28 cellular contexts compared by ENCODE assay signal in genomic region chr21:39552856-39553255, GRCh38. TPM values are rescaled to one million over a fixed set of nuclear protein-coding genes. Genes with fewer than 3 reads are reported as not detected.
"Had no signal": no experiment of that assay in that cellular context is flagged by ENCODE, and none has a peak within 500 bp of the region (broad histone marks: within the 10 kb centered on the region; RNA-seq: fewer than 3 reads in every experiment).

No MANE protein-coding gene starts in this region.

- H3K27ac ChIP-seq: stomach, suprapubic skin, testis, thoracic aorta, thyroid gland, tibial artery, tibial nerve, transverse colon, upper lobe of left lung, upper lobe of right lung, uterus, vagina had no signal

- H3K27me3 Mint-ChIP-seq: stimulated activated memory B cell treated with anti-CD40 and anti-IgM and Interleukin-4, amounts not matched to agents 10 μg/mL and 1 μg/mL and 100 μg/mL, for 72 hours; type B pancreatic cell had no signal

- ATAC-seq: stimulated activated effector memory CD8-positive, alpha-beta T cell treated with anti-CD3 and anti-CD28 coated beads, Interleukin-12 subunit alpha, Interleukin-12 subunit beta, amount 100 ng/mL, for 72 hours; stimulated activated memory B cell treated with anti-CD40 and anti-IgM and Interleukin-4, amounts not matched to agents 10 μg/mL and 1 μg/mL and 100 μg/mL, for 72 hours; stimulated activated naive B cell treated with anti-CD40 and anti-IgM and Interleukin-4, amounts not matched to agents 10 μg/mL and 1 μg/mL and 100 μg/mL, for 72 hours; stimulated activated naive CD8-positive, alpha-beta T cell treated with anti-CD3 and anti-CD28 coated beads, Interleukin-15, amount 100 ng/mL, for 72 hours; stimulated activated naive CD8-positive, alpha-beta T cell treated with anti-CD3 and anti-CD28 coated beads, Interleukin-15, Interleukin-2, amounts not matched to agents 100 U/mL and 50 U/mL, for 24 hours; upper lobe of right lung had no signal

- H3K27ac Mint-ChIP-seq: stimulated activated effector memory CD8-positive, alpha-beta T cell treated with anti-CD3 and anti-CD28 coated beads, Interleukin-12 subunit alpha, Interleukin-12 subunit beta, amount 100 ng/mL, for 72 hours; stimulated activated memory B cell treated with anti-CD40 and anti-IgM and Interleukin-4, amounts not matched to agents 10 μg/mL and 1 μg/mL and 100 μg/mL, for 72 hours; stimulated activated naive B cell treated with anti-CD40 and anti-IgM and Interleukin-4, amounts not matched to agents 10 μg/mL and 1 μg/mL and 100 μg/mL, for 72 hours; stimulated activated naive CD8-positive, alpha-beta T cell treated with anti-CD3 and anti-CD28 coated beads, Interleukin-15, amount 100 ng/mL, for 72 hours; stimulated activated naive CD8-positive, alpha-beta T cell treated with anti-CD3 and anti-CD28 coated beads, Interleukin-15, Interleukin-2, amounts not matched to agents 100 ng/mL and 50 ng/mL, for 24 hours; type B pancreatic cell had no signal

- H3K4me1 Mint-ChIP-seq: stimulated activated effector memory CD8-positive, alpha-beta T cell treated with anti-CD3 and anti-CD28 coated beads, Interleukin-12 subunit alpha, Interleukin-12 subunit beta, amount 100 ng/mL, for 72 hours; stimulated activated memory B cell treated with anti-CD40 and anti-IgM and Interleukin-4, amounts not matched to agents 10 μg/mL and 1 μg/mL and 100 μg/mL, for 72 hours; stimulated activated naive B cell treated with anti-CD40 and anti-IgM and Interleukin-4, amounts not matched to agents 10 μg/mL and 1 μg/mL and 100 μg/mL, for 72 hours; stimulated activated naive CD8-positive, alpha-beta T cell treated with anti-CD3 and anti-CD28 coated beads, Interleukin-15, amount 100 ng/mL, for 72 hours had no signal

- DNase-seq: stimulated activated CD4-positive, alpha-beta T cell treated with anti-CD3 and anti-CD28 coated beads, Interleukin-2, amount 100 ng/mL, for 48 hours; stimulated activated CD4-positive, alpha-beta T cell treated with anti-CD3 and anti-CD28 coated beads, Interleukin-4, amount 100 ng/mL, for 1 hour; stimulated activated CD4-positive, alpha-beta T cell treated with anti-CD3 and anti-CD28 coated beads, Interleukin-4, amount 100 ng/mL, for 24 hours; stimulated activated CD4-positive, alpha-beta T cell treated with anti-CD3 and anti-CD28 coated beads, Interleukin-4, amount 100 ng/mL, for 4 hours; stimulated activated CD8-positive, alpha-beta memory T cell treated with anti-CD3 and anti-CD28 coated beads, Interleukin-4, amount 100 ng/mL, for 48 hours; stimulated activated naive B cell treated with anti-CD40 and anti-IgM and Interleukin-4, amounts not matched to agents 10 μg/mL and 1 μg/mL and 100 μg/mL, for 72 hours; stimulated activated naive CD4-positive, alpha-beta T cell; stimulated activated naive CD4-positive, alpha-beta T cell treated with Interleukin-2 at 50 U/mL for 16 hours; stimulated activated naive CD8-positive, alpha-beta T cell treated with anti-CD3 and anti-CD28 coated beads, Interleukin-15, amount 100 ng/mL, for 72 hours; stimulated activated naive CD8-positive, alpha-beta T cell treated with anti-CD3 and anti-CD28 coated beads, Interleukin-15, Interleukin-2, amounts not matched to agents 100 U/mL and 50 U/mL, for 24 hours; stomach; substantia nigra; testis; thyroid gland; tibial artery; transverse colon; upper lobe of left lung; upper lobe of right lung; uterus had no signal

- H3K4me3 Mint-ChIP-seq: stimulated activated effector memory CD8-positive, alpha-beta T cell treated with anti-CD3 and anti-CD28 coated beads, Interleukin-12 subunit alpha, Interleukin-12 subunit beta, amount 100 ng/mL, for 72 hours; stimulated activated memory B cell treated with anti-CD40 and anti-IgM and Interleukin-4, amounts not matched to agents 10 μg/mL and 1 μg/mL and 100 μg/mL, for 72 hours; stimulated activated naive B cell treated with anti-CD40 and anti-IgM and Interleukin-4, amounts not matched to agents 10 μg/mL and 1 μg/mL and 100 μg/mL, for 72 hours; stimulated activated naive CD8-positive, alpha-beta T cell treated with anti-CD3 and anti-CD28 coated beads, Interleukin-15, amount 100 ng/mL, for 72 hours; stimulated activated naive CD8-positive, alpha-beta T cell treated with anti-CD3 and anti-CD28 coated beads, Interleukin-15, Interleukin-2, amounts not matched to agents 100 ng/mL and 50 ng/mL, for 24 hours; type B pancreatic cell had no signal

- H3K36me3 Mint-ChIP-seq: stimulated activated effector memory CD8-positive, alpha-beta T cell treated with anti-CD3 and anti-CD28 coated beads, Interleukin-12 subunit alpha, Interleukin-12 subunit beta, amount 100 ng/mL, for 72 hours; stimulated activated memory B cell treated with anti-CD40 and anti-IgM and Interleukin-4, amounts not matched to agents 10 μg/mL and 1 μg/mL and 100 μg/mL, for 72 hours; stimulated activated naive B cell treated with anti-CD40 and anti-IgM and Interleukin-4, amounts not matched to agents 10 μg/mL and 1 μg/mL and 100 μg/mL, for 72 hours; type B pancreatic cell had no signal

- H3K36me3 ChIP-seq: stomach, suprapubic skin, thoracic aorta, thyroid gland, tibial artery, tibial nerve, transverse colon, upper lobe of left lung, upper lobe of right lung, uterus, vagina had no signal

- FAIRE-seq: urothelium cell line had no signal

- H3K27me3 ChIP-seq: stomach, suprapubic skin, testis, thyroid gland, tibial artery, tibial nerve, transverse colon, upper lobe of left lung, upper lobe of right lung, uterus, vagina had no signal

- H3K4me1 ChIP-seq: stomach, suprapubic skin, testis, tibial artery, upper lobe of left lung, upper lobe of right lung, uterus, vagina had no signal

- H3K9me3 Mint-ChIP-seq: stimulated activated effector memory CD8-positive, alpha-beta T cell treated with anti-CD3 and anti-CD28 coated beads, Interleukin-12 subunit alpha, Interleukin-12 subunit beta, amount 100 ng/mL, for 72 hours; stimulated activated naive CD8-positive, alpha-beta T cell treated with anti-CD3 and anti-CD28 coated beads, Interleukin-15, Interleukin-2, amounts not matched to agents 100 ng/mL and 50 ng/mL, for 24 hours had no signal

- H3K4me3 ChIP-seq: stomach, suprapubic skin, testis, thoracic aorta, thyroid gland, tibial artery, tibial nerve, transverse colon, upper lobe of left lung, upper lobe of right lung, uterus, vagina had no signal

- H3K9me3 ChIP-seq: suprapubic skin, testis, thoracic aorta, thyroid gland, tibial artery, upper lobe of left lung, upper lobe of right lung, uterus, vagina had no signal

RNA-seq across cellular contexts. Expression of gene B3GALT5, which starts 59.9 kb away (rescaled TPM):
- total RNA-seq: tibial nerve, upper lobe of right lung had no signal
